Comparison of ENCODE assay signal across 2 cellular contexts in the genomic region with DNA sequence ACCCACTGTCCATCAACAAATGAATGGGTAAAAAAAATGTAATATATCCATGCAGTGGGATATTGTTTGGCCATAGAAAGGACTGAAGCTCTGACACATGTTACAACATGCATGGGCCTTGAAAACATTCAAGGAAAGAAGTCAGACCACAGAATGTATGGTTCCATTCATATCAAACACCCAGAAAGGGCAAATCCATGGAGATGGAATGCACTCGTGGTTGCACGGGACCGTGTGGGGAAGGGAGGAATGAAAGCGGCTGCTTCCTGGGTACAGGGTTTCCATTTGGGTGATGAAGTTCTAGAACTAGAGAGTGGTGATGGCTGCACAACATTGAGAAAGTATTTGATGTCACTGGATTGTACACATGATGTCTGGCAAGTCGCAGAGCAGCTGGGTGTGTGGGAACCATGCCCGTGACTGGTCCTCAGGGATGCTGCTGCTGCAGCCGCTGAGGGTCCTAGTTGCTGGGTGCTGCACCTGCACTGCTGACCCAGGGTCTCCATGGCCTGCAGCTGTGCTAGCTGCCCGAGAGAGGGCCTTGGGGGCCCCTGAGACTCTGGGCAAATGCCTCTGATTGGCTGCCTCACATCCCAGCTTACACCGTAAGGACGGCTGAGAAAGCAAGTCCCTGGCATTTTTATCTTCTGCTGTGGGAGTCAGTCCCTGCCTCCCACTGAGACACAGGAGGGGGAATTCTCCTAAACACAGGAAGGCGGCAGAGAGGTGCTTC.
TF ChIP-seq lines count a peak whose summit lies in the region.

No MANE protein-coding gene starts in this region.

TF ChIP-seq in HepG2, 621 proteins besides CTCF, POLR2A, EP300 and RAD21 (continued from another document):
- TF ChIP-seq, protein P1, sequence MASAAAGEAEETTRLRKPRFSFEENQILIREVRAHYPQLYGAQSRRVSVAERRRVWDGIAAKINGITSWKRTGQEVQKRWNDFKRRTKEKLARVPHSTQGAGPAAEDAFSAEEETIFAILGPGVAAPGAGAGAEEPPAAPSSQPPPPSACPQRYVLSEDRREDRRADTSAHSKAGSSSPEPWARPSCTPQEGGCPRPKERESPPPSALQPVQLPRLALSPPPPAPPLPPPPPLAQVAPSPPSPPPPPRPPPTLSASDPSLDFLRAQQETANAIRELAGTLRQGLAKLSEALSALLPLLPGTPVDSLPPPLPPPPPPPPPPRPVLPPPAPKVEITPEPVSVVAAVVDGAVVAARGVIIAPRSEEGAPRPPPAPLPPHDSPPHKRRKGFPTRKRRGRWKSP (CRISPR knock-in tag; IDR thresholded peaks at IDR 0.05), result no peak
- TF ChIP-seq NFYB (CRISPR knock-in tag; IDR thresholded peaks at IDR 0.05) (0 out of 2 replicates have a peak, but pooled peaks have one; percentile 24), SIN3B (IDR thresholded peaks at IDR 0.05; ENCODE audit: low read length) (no peak), ZNF550 (CRISPR knock-in tag; IDR thresholded peaks at IDR 0.05; ENCODE audit: borderline replicate concordance) (no peak)
- TF ChIP-seq, protein P2, sequence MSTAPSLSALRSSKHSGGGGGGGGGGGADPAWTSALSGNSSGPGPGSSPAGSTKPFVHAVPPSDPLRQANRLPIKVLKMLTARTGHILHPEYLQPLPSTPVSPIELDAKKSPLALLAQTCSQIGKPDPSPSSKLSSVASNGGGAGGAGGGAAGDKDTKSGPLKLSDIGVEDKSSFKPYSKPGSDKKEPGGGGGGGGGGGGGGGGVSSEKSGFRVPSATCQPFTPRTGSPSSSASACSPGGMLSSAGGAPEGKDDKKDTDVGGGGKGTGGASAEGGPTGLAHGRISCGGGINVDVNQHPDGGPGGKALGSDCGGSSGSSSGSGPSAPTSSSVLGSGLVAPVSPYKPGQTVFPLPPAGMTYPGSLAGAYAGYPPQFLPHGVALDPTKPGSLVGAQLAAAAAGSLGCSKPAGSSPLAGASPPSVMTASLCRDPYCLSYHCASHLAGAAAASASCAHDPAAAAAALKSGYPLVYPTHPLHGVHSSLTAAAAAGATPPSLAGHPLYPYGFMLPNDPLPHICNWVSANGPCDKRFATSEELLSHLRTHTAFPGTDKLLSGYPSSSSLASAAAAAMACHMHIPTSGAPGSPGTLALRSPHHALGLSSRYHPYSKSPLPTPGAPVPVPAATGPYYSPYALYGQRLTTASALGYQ (CRISPR knock-in tag; IDR thresholded peaks at IDR 0.05), result no peak

TF ChIP-seq in WTC11, 78 proteins besides CTCF, POLR2A, EP300 and RAD21 (continued from another document):
- TF ChIP-seq, protein P3, sequence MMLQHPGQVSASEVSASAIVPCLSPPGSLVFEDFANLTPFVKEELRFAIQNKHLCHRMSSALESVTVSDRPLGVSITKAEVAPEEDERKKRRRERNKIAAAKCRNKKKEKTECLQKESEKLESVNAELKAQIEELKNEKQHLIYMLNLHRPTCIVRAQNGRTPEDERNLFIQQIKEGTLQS (CRISPR knock-in tag; conservative IDR thresholded peaks at IDR 0.05), result no peak
- TF ChIP-seq TEAD4 (CRISPR knock-in tag; IDR thresholded peaks at IDR 0.05) (no peak), NFYB (CRISPR knock-in tag; conservative IDR thresholded peaks at IDR 0.05; ENCODE audit: low read depth) (peak; percentile 56), ZNF423 (CRISPR knock-in tag; IDR thresholded peaks at IDR 0.05) (no peak), TCF7 (CRISPR knock-in tag; IDR thresholded peaks at IDR 0.05; ENCODE audit: low read depth) (no peak)
- TF ChIP-seq, protein P4, sequence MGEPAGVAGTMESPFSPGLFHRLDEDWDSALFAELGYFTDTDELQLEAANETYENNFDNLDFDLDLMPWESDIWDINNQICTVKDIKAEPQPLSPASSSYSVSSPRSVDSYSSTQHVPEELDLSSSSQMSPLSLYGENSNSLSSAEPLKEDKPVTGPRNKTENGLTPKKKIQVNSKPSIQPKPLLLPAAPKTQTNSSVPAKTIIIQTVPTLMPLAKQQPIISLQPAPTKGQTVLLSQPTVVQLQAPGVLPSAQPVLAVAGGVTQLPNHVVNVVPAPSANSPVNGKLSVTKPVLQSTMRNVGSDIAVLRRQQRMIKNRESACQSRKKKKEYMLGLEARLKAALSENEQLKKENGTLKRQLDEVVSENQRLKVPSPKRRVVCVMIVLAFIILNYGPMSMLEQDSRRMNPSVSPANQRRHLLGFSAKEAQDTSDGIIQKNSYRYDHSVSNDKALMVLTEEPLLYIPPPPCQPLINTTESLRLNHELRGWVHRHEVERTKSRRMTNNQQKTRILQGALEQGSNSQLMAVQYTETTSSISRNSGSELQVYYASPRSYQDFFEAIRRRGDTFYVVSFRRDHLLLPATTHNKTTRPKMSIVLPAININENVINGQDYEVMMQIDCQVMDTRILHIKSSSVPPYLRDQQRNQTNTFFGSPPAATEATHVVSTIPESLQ (CRISPR knock-in tag; IDR thresholded peaks at IDR 0.05), result no peak
